8 cellular contexts compared by ENCODE assay signal in genomic region chr6:89281779-89282246, GRCh38. TPM values are rescaled to one million over a fixed set of nuclear protein-coding genes. Genes with fewer than 3 reads are reported as not detected.
A peak's percentile ranks its signal among the peaks of the same experiment; 100 is the strongest.
DNase-seq lines count a peak whose midpoint lies in the region; ATAC-seq and TF ChIP-seq lines count a peak whose summit lies in the region.

No MANE protein-coding gene starts in this region.

- WGBS in hepatocyte (ENCODE audit: low lambda C conversion rate, missing lambda C conversion rate) = 63% methylated on average over 10 of the region's 10 CpGs

- H3K4me1 ChIP-seq in HCT116 (ENCODE audit: control insufficient read depth in 1 of 2, insufficient read depth in 2 of 2, low read length in 2 of 2) = peaks cover 0 to 6% of the 10 kb centered on the region in 2 experiments; a peak in 1 of 4 replicates
- no peaks in the 10 kb centered on the region for H3K4me1 ChIP-seq in hepatocyte (ENCODE audit: insufficient read depth)

- no peaks in the 10 kb centered on the region for H3K9me2 ChIP-seq in HCT116 (ENCODE audit: insufficient read depth)
- H3K9me2 ChIP-seq in hepatocyte (replicated peaks; ENCODE audit: insufficient read depth) = no peaks in the 10 kb centered on the region

- H4K20me1 ChIP-seq in HCT116 (ENCODE audit: insufficient read depth) (no peaks in the 10 kb centered on the region), hepatocyte (ENCODE audit: insufficient read depth, poor library complexity, severe bottlenecking) (no peaks in the 10 kb centered on the region)

- H3K9me3 ChIP-seq in HCT116 (ENCODE audit: control insufficient read depth in 1 of 2, insufficient read depth in 1 of 2, low read depth in 1 of 2, low read length in 2 of 2) (no peaks in the 10 kb centered on the region), hepatocyte (ENCODE audit: low read depth) (no peaks in the 10 kb centered on the region)

- DNase-seq in stimulated activated naive CD4-positive, alpha-beta T cell treated with Interleukin-2 at 50 U/mL for 16 hours (lab: John Stamatoyannopoulos, UW) = peak; percentile 31
- no peak for DNase-seq in stimulated activated naive CD4-positive, alpha-beta T cell (lab: John Stamatoyannopoulos, UW)
- peak; percentile 66 for DNase-seq in HCT116 (ENCODE audit: low read depth, low spot score)
- DNase-seq in LNCaP clone FGC (ENCODE audit: low read depth) = peak; percentile 1
- peak; percentile 45 to 60 for DNase-seq in activated CD4-positive, alpha-beta T cell treated with anti-CD3 and anti-CD28 coated beads, Interleukin-2, amount 50 U/mL, for 48 hours
- DNase-seq in hepatocyte (ENCODE audit: low spot score) = no peak
- DNase-seq in NCI-H187 treated with DMSO at 0.1 percent for 48 hours (lab: John Stamatoyannopoulos, UW) = no peak

- POLR2A ChIA-PET in HCT116 (lab: Charles Lee) = no interaction called here

- no peak overlapping the region for H3K4me3 Mint-ChIP-seq in stimulated activated memory B cell treated with anti-CD40 and anti-IgM and Interleukin-4, amounts not matched to agents 10 μg/mL and 1 μg/mL and 100 μg/mL, for 72 hours

- H3K79me2 ChIP-seq in HCT116 (ENCODE audit: insufficient read depth, low read length) (no peaks in the 10 kb centered on the region), hepatocyte (no peaks in the 10 kb centered on the region)

- H3K4me2 ChIP-seq in HCT116 (ENCODE audit: low read length) = peak overlapping the region; percentile 23; the same call in 1 of the 2 replicates
- no peak overlapping the region for H3K4me2 ChIP-seq in hepatocyte

- H3K4me3 ChIP-seq in HCT116 (replicated peaks in 1 of 2; ENCODE audit: low read depth in 1 of 2, low read length in 2 of 2) (no peak overlapping the region), LNCaP clone FGC (ENCODE audit: low read depth, low read length) (no peak overlapping the region), hepatocyte (no peak overlapping the region)

- H3K27ac ChIP-seq in HCT116 (ENCODE audit: low read depth, low read length) = no peak overlapping the region
- H3K27ac ChIP-seq in hepatocyte = no peak overlapping the region

- H3K27me3 ChIP-seq in HCT116 (ENCODE audit: insufficient read depth, low read length) (no peaks in the 10 kb centered on the region), hepatocyte (no peaks in the 10 kb centered on the region)

- H3K9ac ChIP-seq in HCT116 (ENCODE audit: low read length) = no peak overlapping the region

- H3K27ac Mint-ChIP-seq in stimulated activated memory B cell treated with anti-CD40 and anti-IgM and Interleukin-4, amounts not matched to agents 10 μg/mL and 1 μg/mL and 100 μg/mL, for 72 hours = no peak overlapping the region

- H2AFZ ChIP-seq in HCT116 (ENCODE audit: low read depth, low read length, poor library complexity, severe bottlenecking) (no peak overlapping the region), hepatocyte (no peak overlapping the region)

- peak; percentile 69 for TF ChIP-seq RAD21 in HCT116 (IDR thresholded peaks at IDR 0.05; ENCODE audit: low read depth)

- H3K9me3 Mint-ChIP-seq in stimulated activated memory B cell treated with anti-CD40 and anti-IgM and Interleukin-4, amounts not matched to agents 10 μg/mL and 1 μg/mL and 100 μg/mL, for 72 hours = no peaks in the 10 kb centered on the region

- peak; percentile 99 for ATAC-seq in HCT116
- ATAC-seq in stimulated activated memory B cell treated with anti-CD40 and anti-IgM and Interleukin-4, amounts not matched to agents 10 μg/mL and 1 μg/mL and 100 μg/mL, for 72 hours = peak; percentile 73

- CTCF ChIA-PET in HCT116 (lab: Charles Lee) = interaction anchor here (1.0 to 1.4 kb wide), 3 partner anchors 13 to 328 kb away, joined by 3 to 7 read pairs (median 5); no protein-coding TSS in a partner anchor

- RAD21 ChIA-PET in HCT116 (lab: Charles Lee; ENCODE audit: low non-redundant PET in 1 of 2, low total read pairs in 2 of 2, uncharacterized antibody in 2 of 2, unreplicated experiment in 2 of 2) = interaction anchor here in 1 of 2 experiments (0.6 kb wide), 1 partner anchor 16 kb away, joined by 4 read pairs; no protein-coding TSS in a partner anchor

- H3K36me3 ChIP-seq in HCT116 (ENCODE audit: control insufficient read depth in 1 of 2, insufficient read depth in 2 of 2, low read length in 2 of 2) = no peaks in the 10 kb centered on the region
- no peaks in the 10 kb centered on the region for H3K36me3 ChIP-seq in hepatocyte (replicated peaks; ENCODE audit: insufficient read depth, low read depth)

- H3K36me3 Mint-ChIP-seq in stimulated activated memory B cell treated with anti-CD40 and anti-IgM and Interleukin-4, amounts not matched to agents 10 μg/mL and 1 μg/mL and 100 μg/mL, for 72 hours = no peaks in the 10 kb centered on the region

- TF ChIP-seq CTCF in HCT116 (IDR thresholded peaks at IDR 0.05 in 2 of 3, conservative IDR thresholded peaks at IDR 0.05 in 1 of 3; ENCODE audit: borderline replicate concordance in 1 of 3, insufficient read depth in 1 of 3, low read depth in 2 of 3, low read length in 2 of 3) (peak; percentile 60 to 92 (median 74)), LNCaP clone FGC (IDR thresholded peaks at IDR 0.05; ENCODE audit: control insufficient read depth, extremely low read depth, insufficient read depth) (peak; percentile 33), hepatocyte (IDR thresholded peaks at IDR 0.05; ENCODE audit: poor library complexity) (peak; percentile 22)

- intact Hi-C loops in HCT116 (cut with micrococcal nuclease) = loop anchor here (2.0 kb wide), 1 partner anchor 87 kb away; no protein-coding TSS in a partner anchor

- peaks cover 7% of the 10 kb centered on the region for H3K4me1 Mint-ChIP-seq in stimulated activated memory B cell treated with anti-CD40 and anti-IgM and Interleukin-4, amounts not matched to agents 10 μg/mL and 1 μg/mL and 100 μg/mL, for 72 hours

- no peak for TF ChIP-seq POLR2A in HCT116 (IDR thresholded peaks at IDR 0.05; ENCODE audit: borderline replicate concordance, extremely low read depth, insufficient read depth, insufficient read length)

- no TSS peak for BruUV-seq in HCT116 (replicated peaks; lab: Mats Ljungman, UMichigan)

- H3K27me3 Mint-ChIP-seq in stimulated activated memory B cell treated with anti-CD40 and anti-IgM and Interleukin-4, amounts not matched to agents 10 μg/mL and 1 μg/mL and 100 μg/mL, for 72 hours = no peaks in the 10 kb centered on the region

TF ChIP-seq in HCT116, 20 proteins besides CTCF, POLR2A, EP300 and RAD21:
- TF ChIP-seq FOSL1 (IDR thresholded peaks at IDR 0.05; ENCODE audit: low read depth) = no peak
- TF ChIP-seq REST (IDR thresholded peaks at IDR 0.05; ENCODE audit: low read depth) = peak; percentile 55
- TF ChIP-seq JUND (IDR thresholded peaks at IDR 0.05) = no peak
- TF ChIP-seq TCF7L2 (IDR thresholded peaks at IDR 0.05; ENCODE audit: borderline replicate concordance, extremely low read depth, insufficient read depth, insufficient read length) = no peak
- peak; percentile 27; the same call in 1 of the 2 replicates for TF ChIP-seq CBX3 (IDR thresholded peaks at IDR 0.05; ENCODE audit: low read depth)
- no peak for TF ChIP-seq MAX (IDR thresholded peaks at IDR 0.05)
- TF ChIP-seq SP1 (IDR thresholded peaks at IDR 0.05; ENCODE audit: low read depth) = no peak
- no peak for TF ChIP-seq ELF1 (IDR thresholded peaks at IDR 0.05; ENCODE audit: borderline replicate concordance, low read depth)
- TF ChIP-seq ZNF274 (IDR thresholded peaks at IDR 0.05; ENCODE audit: low read depth, low read length) = no peak
- no peak for TF ChIP-seq SIN3A (IDR thresholded peaks at IDR 0.05; ENCODE audit: low read depth)

RNA-seq across cellular contexts. Expression of gene GABRR2, which starts 33.3 kb away (rescaled TPM):
- total RNA-seq in HCT116 (2021; ENCODE audit: unreplicated experiment) (0.57 TPM), hepatocyte (0.32 and 0.87 TPM in 2 replicates)
- polyA plus RNA-seq in HCT116 (2012) = 0.24 and 0.38 TPM in 2 replicates
- 0.68 and 0.94 TPM in 2 replicates for polyA plus RNA-seq in hepatocyte

Comparison
In these comparisons a context has a peak if more than half of its experiments do, and no peak if none do; other contexts are left out.
1. DNase-seq: peak in stimulated activated naive CD4-positive, alpha-beta T cell treated with Interleukin-2 at 50 U/mL for 16 hours (single experiment), HCT116 (single experiment), LNCaP clone FGC (single experiment) and activated CD4-positive, alpha-beta T cell treated with anti-CD3 and anti-CD28 coated beads, Interleukin-2, amount 50 U/mL, for 48 hours (2 of 2); none in stimulated activated naive CD4-positive, alpha-beta T cell (0 of 6), hepatocyte (single experiment) and NCI-H187 treated with DMSO at 0.1 percent for 48 hours (single experiment).
2. CTCF ChIP-seq: peak in every context shown above with its lines; median percentile 74 in HCT116; 33 in LNCaP clone FGC; 22 in hepatocyte.